29 cellular contexts compared by ENCODE assay signal in genomic region chr4:628346-628745, GRCh38. TPM values are rescaled to one million over a fixed set of nuclear protein-coding genes. Genes with fewer than 3 reads are reported as not detected.
DNase-seq lines count a peak whose midpoint lies in the region; ATAC-seq, FAIRE-seq and TF ChIP-seq lines count a peak whose summit lies in the region.
"Had no signal": no experiment of that assay in that cellular context is flagged by ENCODE, and none has a peak within 500 bp of the region (broad histone marks: within the 10 kb centered on the region; RNA-seq: fewer than 3 reads in every experiment).

No MANE protein-coding gene starts in this region.

- no peaks in the 10 kb centered on the region for H3K4me1 ChIP-seq in heart left ventricle
- H3K4me1 ChIP-seq in right lobe of liver: no peaks in the 10 kb centered on the region
- H3K4me1 ChIP-seq in suprapubic skin: no peaks in the 10 kb centered on the region
- H3K4me1 ChIP-seq: HAP-1 had no signal

- H3K36me3 ChIP-seq in heart left ventricle (no peaks in the 10 kb centered on the region), WERI-Rb-1 (peaks cover 28% of the 10 kb centered on the region), right lobe of liver (no peaks in the 10 kb centered on the region), suprapubic skin (no peaks in the 10 kb centered on the region)
- H3K36me3 ChIP-seq: HAP-1 had no signal

- TF ChIP-seq POLR2A in heart left ventricle (IDR thresholded peaks at IDR 0.05): no peak
- TF ChIP-seq POLR2A in right lobe of liver (IDR thresholded peaks at IDR 0.05): no peak
- TF ChIP-seq POLR2A in suprapubic skin (IDR thresholded peaks at IDR 0.05): no peak

- no peak for FAIRE-seq in HTR-8/SVneo (lab: Jason Lieb, UNC)
- FAIRE-seq: GM12878 had no signal

- peaks cover 0 to 25% (median 0%) of the 10 kb centered on the region in 9 donors for H3K27me3 ChIP-seq in heart left ventricle
- H3K27me3 ChIP-seq in WERI-Rb-1 (ENCODE audit: insufficient read depth, low read depth, severe bottlenecking): no peaks in the 10 kb centered on the region
- H3K27me3 ChIP-seq in right lobe of liver: no peaks in the 10 kb centered on the region
- H3K27me3 ChIP-seq in suprapubic skin: peaks cover 19% of the 10 kb centered on the region

- H3K9me3 ChIP-seq in heart left ventricle: peaks cover 0 to 11% (median 0%) of the 10 kb centered on the region in 12 donors
- H3K9me3 ChIP-seq in WERI-Rb-1 (ENCODE audit: severe bottlenecking): peaks cover 7% of the 10 kb centered on the region
- no peaks in the 10 kb centered on the region for H3K9me3 ChIP-seq in right lobe of liver
- H3K9me3 ChIP-seq in suprapubic skin: no peaks in the 10 kb centered on the region
- H3K9me3 ChIP-seq: HAP-1 had no signal

- 87 to 94% (median 93%) methylated on average over 5 to 14 of the region's 14 CpGs for WGBS in heart left ventricle, 4 donors
- no CpG with 5 or more reads among the region's 14 CpGs for WGBS in right lobe of liver (ENCODE audit: insufficient coverage, low coverage, low lambda C conversion rate, missing lambda C conversion rate)
- WGBS in suprapubic skin: no CpG with 5 or more reads among the region's 14 CpGs

- intact Hi-C loops in cardiac septum (cut with DNase I) (no loop called here), heart left ventricle (cut with DNase I) (no loop called here), right lobe of liver (cut with DNase I) (no loop called here)

- H3K27ac ChIP-seq in heart left ventricle: no peak overlapping the region
- H3K27ac ChIP-seq in WERI-Rb-1: peak overlapping the region; percentile 89
- H3K27ac ChIP-seq in right lobe of liver: no peak overlapping the region
- no peak overlapping the region for H3K27ac ChIP-seq in suprapubic skin

- peak; percentile 41 for DNase-seq in cardiac septum (ENCODE audit: low spot score)
- no peak for DNase-seq in heart left ventricle
- DNase-seq in WERI-Rb-1: no peak
- peak in 2 of 3 donors; percentile 33 to 37 for DNase-seq in right lobe of liver
- DNase-seq in suprapubic skin (ENCODE audit: low spot score in 2 of 2): peak; percentile 44 to 67
- DNase-seq in NCI-H1092 (lab: John Stamatoyannopoulos, UW): no peak
- no peak for DNase-seq in HTR-8/SVneo (ENCODE audit: insufficient read length, low spot score)
- DNase-seq: CD4-positive, alpha-beta T cell; DMS79; EL; GDM1; HFFc6; IMR-90; NCI-H1048; NCI-H1436 treated with DMSO at 0.1 percent for 48 hours; NCI-H187 treated with DMSO at 0.1 percent for 48 hours; NCI-H2171 treated with DMSO at 0.1 percent for 48 hours; NCI-H345; NCI-H748 treated with DMSO at 0.1 percent for 48 hours; NK-92 treated with Interleukin-12 subunit alpha and Interleukin-12 subunit beta, amount 100 ng/mL, for 24 hours; RPMI8226; SHP77; T-cell had no signal

- H3K4me3 ChIP-seq in heart left ventricle: no peak overlapping the region
- no peak overlapping the region for H3K4me3 ChIP-seq in WERI-Rb-1 (ENCODE audit: low read depth, low read length)
- H3K4me3 ChIP-seq in right lobe of liver: no peak overlapping the region
- no peak overlapping the region for H3K4me3 ChIP-seq in suprapubic skin
- H3K4me3 ChIP-seq: GM12878, HAP-1 had no signal

- TF ChIP-seq CTCF in heart left ventricle (IDR thresholded peaks at IDR 0.05) (no peak), WERI-Rb-1 (IDR thresholded peaks at IDR 0.05; ENCODE audit: low read depth, low read length) (no peak), right lobe of liver (IDR thresholded peaks at IDR 0.05) (no peak), suprapubic skin (IDR thresholded peaks at IDR 0.05) (no peak)

- ATAC-seq in heart left ventricle: no peak
- no peak for ATAC-seq in right lobe of liver
- ATAC-seq in GM18519 (IDR thresholded peaks at IDR 0.05; ENCODE audit: low FRiP score, unreplicated experiment): no peak
- ATAC-seq: GM12878, T-cell had no signal

- no peak for TF ChIP-seq EP300 in suprapubic skin (IDR thresholded peaks at IDR 0.05)

RNA-seq across cellular contexts. Expression of gene PDE6B, which starts 3.0 kb away (rescaled TPM):
- total RNA-seq in cardiac septum: 4.8 TPM
- 1 to 10 TPM in 8 of 9 donors, under 1 TPM in 1; 0.98 to 8.4 (median 3.6) TPM for total RNA-seq in heart left ventricle
- 1 to 10 TPM in 1 of 2 donors, under 1 TPM in 1; 0.61 to 1.9 TPM for polyA plus RNA-seq in heart left ventricle
- 1 to 10 TPM in 1 of 6 experiments, under 1 TPM in 4, not detected in 1; 0.24 to 1.9 (median 0.76) TPM for total RNA-seq in right lobe of liver
- total RNA-seq in suprapubic skin: 1 to 10 TPM in 1 of 4 donors, under 1 TPM in 1, not detected in 2; 0.95 to 9.5 TPM
- total RNA-seq: A172, HFFc6, SK-MEL-5 had no signal
- polyA plus RNA-seq: IMR-90 had no signal

RNA-seq across cellular contexts. Expression of gene ATP5ME, which starts 45.7 kb away (rescaled TPM):
- total RNA-seq in cardiac septum (734 TPM), heart left ventricle (100 to 1,000 TPM; 210 to 906 (median 800) TPM), right lobe of liver (100 to 1,000 TPM in 4 of 6 experiments, 10 to 100 TPM in 2; 78.2 to 225 (median 162) TPM), suprapubic skin (100 to 1,000 TPM in 2 of 4 donors, 10 to 100 TPM in 2; 60.2 to 167 (median 102) TPM)
- polyA plus RNA-seq in heart left ventricle: 1,000 to 10,000 TPM in 1 of 2 donors, 100 to 1,000 TPM in 1; 552 to 2,413 TPM

RNA-seq across cellular contexts. Expression of gene MYL5, which starts 46.0 kb away (rescaled TPM):
- total RNA-seq in cardiac septum (6.5 TPM), heart left ventricle (10 to 100 TPM in 2 of 9 donors, 1 to 10 TPM in 7; 1.4 to 12.9 (median 5.6) TPM), right lobe of liver (1 to 10 TPM; 6.9 to 9.2 (median 8.4) TPM), suprapubic skin (10 to 100 TPM in 2 of 4 donors, 1 to 10 TPM in 2; 5.3 to 20.4 (median 10.5) TPM)
- polyA plus RNA-seq in heart left ventricle: 1 to 10 TPM; 2.0 to 4.4 TPM

RNA-seq across cellular contexts. Expression of gene TMEM271, which starts 52.3 kb away (rescaled TPM):
- total RNA-seq in cardiac septum (not detected), heart left ventricle (not detected), right lobe of liver (not detected), suprapubic skin (1 to 10 TPM in 3 of 4 donors, under 1 TPM in 1; 0.40 to 8.7 (median 3.5) TPM)
- polyA plus RNA-seq in heart left ventricle: not detected
- total RNA-seq: A172; CD4-positive, alpha-beta T cell; GM12878; HFFc6; IMR-90; SK-MEL-5; T-cell had no signal
- polyA plus RNA-seq: BJ, GM12878, IMR-90 had no signal

Comparison
In these comparisons a context has a peak if more than half of its experiments do, and no peak if none do; other contexts are left out.
1. DNase-seq: peak in cardiac septum (single experiment), right lobe of liver (2 of 3) and suprapubic skin (2 of 2); none in heart left ventricle (0 of 5), WERI-Rb-1 (single experiment), NCI-H1092 (single experiment) and HTR-8/SVneo (single experiment).